1 cellular context compared by ENCODE assay signal in genomic region chr1:70497152-70497551, GRCh38.
TF ChIP-seq lines count a peak whose summit lies in the region.

No MANE protein-coding gene starts in this region.

TF ChIP-seq in K562, 482 proteins besides CTCF, POLR2A, EP300 and RAD21 (continued from another document):
- TF ChIP-seq ZNF280A (IDR thresholded peaks at IDR 0.05; ENCODE audit: low read depth, partially characterized antibody) (no peak), SRSF1 (IDR thresholded peaks at IDR 0.05; ENCODE audit: low read depth, low read length) (no peak), ESRRA (IDR thresholded peaks at IDR 0.05; ENCODE audit: borderline replicate concordance, low read depth) (no peak), ZFP91 (CRISPR knock-in tag; IDR thresholded peaks at IDR 0.05) (no peak), ZNF586 (CRISPR knock-in tag; conservative IDR thresholded peaks at IDR 0.05) (no peak)
- TF ChIP-seq, protein P1, sequence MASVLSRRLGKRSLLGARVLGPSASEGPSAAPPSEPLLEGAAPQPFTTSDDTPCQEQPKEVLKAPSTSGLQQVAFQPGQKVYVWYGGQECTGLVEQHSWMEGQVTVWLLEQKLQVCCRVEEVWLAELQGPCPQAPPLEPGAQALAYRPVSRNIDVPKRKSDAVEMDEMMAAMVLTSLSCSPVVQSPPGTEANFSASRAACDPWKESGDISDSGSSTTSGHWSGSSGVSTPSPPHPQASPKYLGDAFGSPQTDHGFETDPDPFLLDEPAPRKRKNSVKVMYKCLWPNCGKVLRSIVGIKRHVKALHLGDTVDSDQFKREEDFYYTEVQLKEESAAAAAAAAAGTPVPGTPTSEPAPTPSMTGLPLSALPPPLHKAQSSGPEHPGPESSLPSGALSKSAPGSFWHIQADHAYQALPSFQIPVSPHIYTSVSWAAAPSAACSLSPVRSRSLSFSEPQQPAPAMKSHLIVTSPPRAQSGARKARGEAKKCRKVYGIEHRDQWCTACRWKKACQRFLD (CRISPR knock-in tag; IDR thresholded peaks at IDR 0.05): no peak
